In genomic region chr10:132700168-132701098, GRCh38 we compare ENCODE assay signal across 9 cellular contexts.
A peak's percentile ranks its signal among the peaks of the same experiment; 100 is the strongest.
DNase-seq lines count a peak whose midpoint lies in the region; ATAC-seq and TF ChIP-seq lines count a peak whose summit lies in the region.
"Had no signal": no experiment of that assay in that cellular context is flagged by ENCODE, and none has a peak within 500 bp of the region (broad histone marks: within the 10 kb centered on the region; RNA-seq: fewer than 3 reads in every experiment).

No MANE protein-coding gene starts in this region.

- no peaks in the 10 kb centered on the region for H3K27me3 ChIP-seq in uterus

- DNase-seq in NOMO-1 treated with DMSO at 0.1 percent for 48 hours (lab: John Stamatoyannopoulos, UW; ENCODE audit: unreplicated experiment) = peak; percentile 9
- no peak for DNase-seq in NOMO-1 (lab: John Stamatoyannopoulos, UW; ENCODE audit: unreplicated experiment in 2 of 2)
- peak; percentile 25 for DNase-seq in ecto neural progenitor cell (ENCODE audit: low spot score)
- DNase-seq in mesenteric fat pad (ENCODE audit: low spot score) = peak; percentile 85
- peak in 1 of 2 donors; percentile 42 for DNase-seq in uterus
- DNase-seq in activated CD8-positive, alpha-beta T cell treated with anti-CD3 and anti-CD28 coated beads for 36 hours = no peak
- no peak for DNase-seq in activated T-cell treated with anti-CD3 and anti-CD28 coated beads, Interleukin-2, amount 50 U/mL, for 4 hours
- DNase-seq in activated T-cell treated with anti-CD3 and anti-CD28 coated beads for 4 hours = no peak
- DNase-seq: central memory CD4-positive, alpha-beta T cell had no signal

- H3K4me3 Mint-ChIP-seq in activated CD8-positive, alpha-beta T cell treated with anti-CD3 and anti-CD28 coated beads for 36 hours = no peak overlapping the region
- H3K4me3 Mint-ChIP-seq in activated T-cell treated with anti-CD3 and anti-CD28 coated beads, Interleukin-2, amount 50 U/mL, for 4 hours = no peak overlapping the region

- no peak for TF ChIP-seq POLR2A in uterus (IDR thresholded peaks at IDR 0.05)

- H3K4me3 ChIP-seq in uterus = peak overlapping the region in 1 of 2 donors; percentile 8

- H3K36me3 Mint-ChIP-seq in activated CD8-positive, alpha-beta T cell treated with anti-CD3 and anti-CD28 coated beads for 36 hours (ENCODE audit: low read depth) = peaks cover 17% of the 10 kb centered on the region
- peaks cover 21% of the 10 kb centered on the region for H3K36me3 Mint-ChIP-seq in activated T-cell treated with anti-CD3 and anti-CD28 coated beads, Interleukin-2, amount 50 U/mL, for 4 hours (ENCODE audit: insufficient read depth)

- no peak for ATAC-seq in activated CD8-positive, alpha-beta T cell treated with anti-CD3 and anti-CD28 coated beads for 36 hours
- no peak for ATAC-seq in activated T-cell treated with anti-CD3 and anti-CD28 coated beads, Interleukin-2, amount 50 U/mL, for 4 hours

- H3K27ac Mint-ChIP-seq in activated CD8-positive, alpha-beta T cell treated with anti-CD3 and anti-CD28 coated beads for 36 hours = no peak overlapping the region

- H3K27ac ChIP-seq in uterus = peak overlapping the region; percentile 71

- TF ChIP-seq CTCF in uterus (IDR thresholded peaks at IDR 0.05) = no peak
- no peak for TF ChIP-seq CTCF in activated CD8-positive, alpha-beta T cell treated with anti-CD3 and anti-CD28 coated beads for 36 hours (IDR thresholded peaks at IDR 0.05)

- H3K4me1 ChIP-seq in uterus = peaks cover 0 to 4% of the 10 kb centered on the region in 2 donors

- no peaks in the 10 kb centered on the region for H3K9me3 Mint-ChIP-seq in activated CD8-positive, alpha-beta T cell treated with anti-CD3 and anti-CD28 coated beads for 36 hours
- peaks cover 2% of the 10 kb centered on the region for H3K9me3 Mint-ChIP-seq in activated T-cell treated with anti-CD3 and anti-CD28 coated beads, Interleukin-2, amount 50 U/mL, for 4 hours

- CTCF ChIA-PET in activated CD8-positive, alpha-beta T cell treated with anti-CD3 and anti-CD28 coated beads for 36 hours (lab: Charles Lee) = no interaction called here

- H3K9me3 ChIP-seq in uterus = peaks cover 0 to 1% of the 10 kb centered on the region in 2 donors

- H3K27me3 Mint-ChIP-seq in activated CD8-positive, alpha-beta T cell treated with anti-CD3 and anti-CD28 coated beads for 36 hours = no peaks in the 10 kb centered on the region
- H3K27me3 Mint-ChIP-seq in activated T-cell treated with anti-CD3 and anti-CD28 coated beads, Interleukin-2, amount 50 U/mL, for 4 hours (ENCODE audit: low read depth) = no peaks in the 10 kb centered on the region

- no peaks in the 10 kb centered on the region for H3K36me3 ChIP-seq in uterus

- intact Hi-C loops in uterus (cut with DNase I; ENCODE audit: low total_unique reads) = no loop called here
- intact Hi-C loops in activated CD8-positive, alpha-beta T cell treated with anti-CD3 and anti-CD28 coated beads for 36 hours (cut with micrococcal nuclease) = no loop called here

- peaks cover 6% of the 10 kb centered on the region for H3K4me1 Mint-ChIP-seq in activated CD8-positive, alpha-beta T cell treated with anti-CD3 and anti-CD28 coated beads for 36 hours (ENCODE audit: low read depth)
- no peaks in the 10 kb centered on the region for H3K4me1 Mint-ChIP-seq in activated T-cell treated with anti-CD3 and anti-CD28 coated beads, Interleukin-2, amount 50 U/mL, for 4 hours (ENCODE audit: low read depth)

- POLR2A ChIA-PET in activated CD8-positive, alpha-beta T cell treated with anti-CD3 and anti-CD28 coated beads for 36 hours (lab: Charles Lee) = no interaction called here

Comparison
In these comparisons a context has a peak if more than half of its experiments do, and no peak if none do; other contexts are left out.
1. DNase-seq: peak in NOMO-1 treated with DMSO at 0.1 percent for 48 hours (single experiment), ecto neural progenitor cell (single experiment) and mesenteric fat pad (single experiment); none in NOMO-1 (0 of 2), activated CD8-positive, alpha-beta T cell treated with anti-CD3 and anti-CD28 coated beads for 36 hours (single experiment), activated T-cell treated with anti-CD3 and anti-CD28 coated beads, Interleukin-2, amount 50 U/mL, for 4 hours (single experiment) and activated T-cell treated with anti-CD3 and anti-CD28 coated beads for 4 hours (single experiment).